ENCODE assay signal across 11 cellular contexts in the genomic region with DNA sequence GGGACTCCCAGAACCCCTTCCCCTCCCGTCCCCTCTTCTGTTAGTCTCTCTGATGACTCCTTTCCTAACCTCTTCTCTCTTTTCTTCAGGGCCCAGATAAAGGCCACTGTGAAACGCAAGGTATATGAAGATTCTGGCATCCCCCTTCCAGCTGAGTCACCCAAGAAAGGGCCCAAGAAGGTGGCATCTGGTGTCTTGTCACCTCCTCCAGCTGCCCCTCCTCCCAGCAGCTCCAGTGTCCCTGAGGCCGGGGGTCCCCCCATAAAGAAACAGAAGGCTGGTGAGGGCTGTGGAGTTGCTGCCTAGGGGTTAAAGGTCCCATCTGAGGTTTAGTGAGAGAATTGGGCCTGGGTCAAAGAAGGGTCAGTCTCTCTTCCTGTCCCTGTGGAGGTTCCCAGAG. TPM values are rescaled to one million over a fixed set of nuclear protein-coding genes. Genes with fewer than 3 reads are reported as not detected.
DNase-seq lines count a peak whose midpoint lies in the region; ATAC-seq and TF ChIP-seq lines count a peak whose summit lies in the region.
"Had no signal": no experiment of that assay in that cellular context is flagged by ENCODE, and none has a peak within 500 bp of the region (broad histone marks: within the 10 kb centered on the region; RNA-seq: fewer than 3 reads in every experiment).

No MANE protein-coding gene starts in this region.

- no peaks in the 10 kb centered on the region for H3K9me3 ChIP-seq in BLaER1
- H3K9me3 ChIP-seq in MM.1S (replicated peaks; ENCODE audit: insufficient read depth, low read length): no peaks in the 10 kb centered on the region
- no peaks in the 10 kb centered on the region for H3K9me3 ChIP-seq in colonic mucosa

- intact Hi-C loops in colonic mucosa (cut with DNase I): no loop called here
- intact Hi-C loops in sciatic nerve (cut with DNase I): loop anchor here (10.0 kb wide), 1 partner anchor 838 kb away; a partner anchor contains a TSS

- no peak for ATAC-seq in sciatic nerve

- peaks cover 37% of the 10 kb centered on the region for H3F3A ChIP-seq in MM.1S (ENCODE audit: insufficient read depth, low read length)

- H3K9me2 ChIP-seq in MM.1S (replicated peaks; ENCODE audit: insufficient read depth, low read length): no peaks in the 10 kb centered on the region

- DNase-seq in MM.1S (no peak), colonic mucosa (no peak), progenitor cell of endocrine pancreas (ENCODE audit: low spot score, unreplicated experiment) (no peak), sciatic nerve (ENCODE audit: low spot score) (no peak), NCI-H1694 (lab: John Stamatoyannopoulos, UW) (no peak)
- DNase-seq in activated CD8-positive, alpha-beta memory T cell treated with anti-CD3 and anti-CD28 coated beads for 24 hours: no peak
- DNase-seq in stimulated activated naive CD4-positive, alpha-beta T cell treated with Interleukin-2 at 50 U/mL for 16 hours (lab: John Stamatoyannopoulos, UW): no peak
- DNase-seq: Karpas-422, SW 1271 had no signal

- no peak for TF ChIP-seq CTCF in MM.1S (IDR thresholded peaks at IDR 0.05; ENCODE audit: low read length)
- no peak for TF ChIP-seq CTCF in colonic mucosa (IDR thresholded peaks at IDR 0.05)
- no peak for TF ChIP-seq CTCF in progenitor cell of endocrine pancreas (IDR thresholded peaks at IDR 0.05; ENCODE audit: unreplicated experiment)

- H3K27me3 Mint-ChIP-seq in progenitor cell of endocrine pancreas: peaks cover 12% of the 10 kb centered on the region

- peaks cover 4% of the 10 kb centered on the region; the same call in 1 of the 2 replicates for H3K27me3 ChIP-seq in BLaER1
- H3K27me3 ChIP-seq in MM.1S (replicated peaks; ENCODE audit: insufficient read depth, low read length): no peaks in the 10 kb centered on the region
- no peaks in the 10 kb centered on the region for H3K27me3 ChIP-seq in colonic mucosa

- H3K36me3 ChIP-seq in BLaER1: 0 out of 2 replicates have a peak, but pooled peaks cover 8% of the 10 kb centered on the region
- H3K36me3 ChIP-seq in MM.1S (replicated peaks; ENCODE audit: insufficient read depth, low read length): no peaks in the 10 kb centered on the region
- no peaks in the 10 kb centered on the region for H3K36me3 ChIP-seq in colonic mucosa

- H3K9ac ChIP-seq in BLaER1 (peak overlapping the region; percentile 99), MM.1S (ENCODE audit: low read length) (peak overlapping the region; percentile 99), colonic mucosa (ENCODE audit: low read depth in 2 of 2, low read length in 2 of 2) (peak overlapping the region in 1 of 2 donors; percentile 21)

- peak overlapping the region; percentile 92 for H3K4me2 ChIP-seq in BLaER1
- peak overlapping the region; percentile 93 for H3K4me2 ChIP-seq in MM.1S (ENCODE audit: low read depth, low read length)

- peaks cover 41% of the 10 kb centered on the region for H3K79me2 ChIP-seq in MM.1S (ENCODE audit: low read length)

- H2AFZ ChIP-seq in MM.1S (ENCODE audit: low read length): no peak overlapping the region

- H4K20me1 ChIP-seq in BLaER1 (no peaks in the 10 kb centered on the region; the same call in 1 of the 2 replicates), MM.1S (ENCODE audit: insufficient read depth, low read length) (no peaks in the 10 kb centered on the region)

- no peak overlapping the region for H3K27ac Mint-ChIP-seq in progenitor cell of endocrine pancreas

- H3K9me3 Mint-ChIP-seq in progenitor cell of endocrine pancreas (ENCODE audit: low read depth): no peaks in the 10 kb centered on the region

- H3K4me1 ChIP-seq in BLaER1 (peaks cover 71% of the 10 kb centered on the region), MM.1S (ENCODE audit: low read length) (peaks cover 14% of the 10 kb centered on the region), colonic mucosa (peaks cover 3% of the 10 kb centered on the region)

- H3K4me3 Mint-ChIP-seq in progenitor cell of endocrine pancreas (ENCODE audit: low read depth): peak overlapping the region; percentile 53

- H3K27ac ChIP-seq in BLaER1 (peak overlapping the region; percentile 100; the same call in 1 of the 2 replicates), MM.1S (ENCODE audit: low read length) (peak overlapping the region; percentile 100), colonic mucosa (peak overlapping the region; percentile 95)

- H3K36me3 Mint-ChIP-seq in progenitor cell of endocrine pancreas (ENCODE audit: insufficient read depth): peaks cover 3% of the 10 kb centered on the region

- no peak overlapping the region for H3K4me3 ChIP-seq in BLaER1
- peak overlapping the region; percentile 89 for H3K4me3 ChIP-seq in MM.1S (ENCODE audit: low read length)
- no peak overlapping the region for H3K4me3 ChIP-seq in colonic mucosa

- peaks cover 29% of the 10 kb centered on the region for H3K4me1 Mint-ChIP-seq in progenitor cell of endocrine pancreas (ENCODE audit: low read depth)

RNA-seq across cellular contexts. Expression of a gene that starts 4.0 kb away (rescaled TPM):
- total RNA-seq in colonic mucosa: 100 to 1,000 TPM; 190 to 204 TPM
- 168 and 178 TPM in 2 replicates for total RNA-seq in progenitor cell of endocrine pancreas
- 152 TPM for total RNA-seq in sciatic nerve

RNA-seq across cellular contexts. Expression of a gene that starts 6.4 kb away (rescaled TPM):
- total RNA-seq in colonic mucosa: 1 to 10 TPM in 1 of 2 donors, under 1 TPM in 1; 0.89 to 7.3 TPM
- total RNA-seq in progenitor cell of endocrine pancreas: 0.09 TPM in 1 of 2 replicates, not detected in the other
- 24.5 TPM for total RNA-seq in sciatic nerve
- total RNA-seq: NCI-H460 had no signal

RNA-seq across cellular contexts. Expression of a gene that starts 19.4 kb away (rescaled TPM):
- total RNA-seq in colonic mucosa (10 to 100 TPM; 11.0 to 13.9 TPM), progenitor cell of endocrine pancreas (19.6 and 20.3 TPM in 2 replicates), sciatic nerve (1.8 TPM)

RNA-seq across cellular contexts. Expression of a gene that starts 20.6 kb away (rescaled TPM):
- total RNA-seq in colonic mucosa: 1 to 10 TPM in 1 of 2 donors, not detected in 1; 2.0 TPM
- total RNA-seq in progenitor cell of endocrine pancreas: not detected in 2 replicates
- total RNA-seq in sciatic nerve: not detected
- total RNA-seq: NCI-H460 had no signal

RNA-seq across cellular contexts. Expression of a gene that starts 27.5 kb away (rescaled TPM):
- total RNA-seq in colonic mucosa (under 1 TPM; 0.22 to 0.40 TPM), progenitor cell of endocrine pancreas (0.84 and 1.4 TPM in 2 replicates), sciatic nerve (0.89 TPM)
